ENCODE assay signal across 9 cellular contexts in genomic region chr12:28569698-28570411, GRCh38.
DNase-seq lines count a peak whose midpoint lies in the region; ATAC-seq, FAIRE-seq and TF ChIP-seq lines count a peak whose summit lies in the region.
"Had no signal": no experiment of that assay in that cellular context is flagged by ENCODE, and none has a peak within 500 bp of the region (broad histone marks: within the 10 kb centered on the region; RNA-seq: fewer than 3 reads in every experiment).

No MANE protein-coding gene starts in this region.

- no peak overlapping the region for H2AFZ ChIP-seq in astrocyte (ENCODE audit: low read depth, low read length)

- peaks cover 7% of the 10 kb centered on the region for H3K4me1 ChIP-seq in astrocyte (ENCODE audit: insufficient read depth, low read length)
- H3K4me1 ChIP-seq in heart right ventricle, result peaks cover 0 to 13% (median 0%) of the 10 kb centered on the region in 9 donors
- peaks cover 14% of the 10 kb centered on the region for H3K4me1 ChIP-seq in stomach smooth muscle (ENCODE audit: control insufficient read depth, insufficient read depth, low read length)

- no peaks in the 10 kb centered on the region for H3K9me3 ChIP-seq in astrocyte (ENCODE audit: insufficient read depth, low read depth, low read length)
- peaks cover 0 to 7% (median 0%) of the 10 kb centered on the region in 11 donors for H3K9me3 ChIP-seq in heart right ventricle
- H3K9me3 ChIP-seq in stomach smooth muscle (ENCODE audit: control insufficient read depth in 2 of 2, low read length in 2 of 2), result no peaks in the 10 kb centered on the region

- intact Hi-C loops in heart right ventricle (cut with DNase I), result loop anchor here in 1 of 10 donors (10.0 kb wide), 1 partner anchor 95 kb away; no protein-coding TSS in a partner anchor

- H3K4me3 ChIP-seq in astrocyte (ENCODE audit: insufficient read depth, low read depth, low read length) (no peak overlapping the region), heart right ventricle (no peak overlapping the region), stomach smooth muscle (ENCODE audit: low read length in 2 of 2) (no peak overlapping the region)

- no peak overlapping the region for H3K27ac Mint-ChIP-seq in astrocyte (ENCODE audit: unreplicated experiment)
- H3K27ac Mint-ChIP-seq: activated CD4-positive, alpha-beta T cell treated with anti-CD3 and anti-CD28 coated beads, Interleukin-2, amount 10 ng/mL, durations not matched to agents 24 days and 14 days had no signal

- H3K27me3 ChIP-seq in astrocyte (ENCODE audit: insufficient read depth, low read length) (no peaks in the 10 kb centered on the region), heart right ventricle (no peaks in the 10 kb centered on the region), stomach smooth muscle (ENCODE audit: control insufficient read depth in 1 of 2, insufficient read depth in 2 of 2, low read length in 2 of 2) (no peaks in the 10 kb centered on the region)

- H3K9ac ChIP-seq in astrocyte (ENCODE audit: low read length) (no peak overlapping the region), stomach smooth muscle (ENCODE audit: low read length in 2 of 2) (no peak overlapping the region)

- no peaks in the 10 kb centered on the region for H3K9me3 Mint-ChIP-seq in astrocyte (ENCODE audit: unreplicated experiment)
- H3K9me3 Mint-ChIP-seq: activated CD4-positive, alpha-beta T cell treated with anti-CD3 and anti-CD28 coated beads, Interleukin-2, amount 10 ng/mL, durations not matched to agents 24 days and 14 days had no signal

- DNase-seq in HS-5 (ENCODE audit: low read depth) (peak; percentile 74), astrocyte (ENCODE audit: low read depth) (peak; percentile 94), heart right ventricle (no peak), iPS-NIHi11 (ENCODE audit: low spot score) (no peak), GM13976 (ENCODE audit: low spot score) (no peak)
- DNase-seq: activated CD4-positive, alpha-beta T cell treated with anti-CD3 and anti-CD28 coated beads, Interleukin-2, amount 10 ng/mL, durations not matched to agents 24 days and 14 days; caudate nucleus had no signal

- peaks cover 1% of the 10 kb centered on the region for H3K4me1 Mint-ChIP-seq in astrocyte (ENCODE audit: low read depth, unreplicated experiment)
- H3K4me1 Mint-ChIP-seq: activated CD4-positive, alpha-beta T cell treated with anti-CD3 and anti-CD28 coated beads, Interleukin-2, amount 10 ng/mL, durations not matched to agents 24 days and 14 days had no signal

- 58 to 64% methylated on average over 3 of the region's 3 CpGs for WGBS in heart right ventricle, 2 donors

- FAIRE-seq in astrocyte (lab: Jason Lieb, UNC), result peak; percentile 91

- H3K27ac ChIP-seq in astrocyte (ENCODE audit: low read depth, low read length) (peak overlapping the region; percentile 20), heart right ventricle (no peak overlapping the region), stomach smooth muscle (ENCODE audit: low read length) (peak overlapping the region; percentile 53)

- H3K79me2 ChIP-seq in astrocyte (ENCODE audit: insufficient read depth, low read length), result no peaks in the 10 kb centered on the region

- H3K27me3 Mint-ChIP-seq in astrocyte (ENCODE audit: low read depth, unreplicated experiment), result no peaks in the 10 kb centered on the region
- H3K27me3 Mint-ChIP-seq: activated CD4-positive, alpha-beta T cell treated with anti-CD3 and anti-CD28 coated beads, Interleukin-2, amount 10 ng/mL, durations not matched to agents 24 days and 14 days had no signal

- H4K20me1 ChIP-seq in astrocyte (ENCODE audit: insufficient read depth, low read length), result no peaks in the 10 kb centered on the region

- no peak overlapping the region for H3K4me3 Mint-ChIP-seq in astrocyte (ENCODE audit: unreplicated experiment)
- H3K4me3 Mint-ChIP-seq: activated CD4-positive, alpha-beta T cell treated with anti-CD3 and anti-CD28 coated beads, Interleukin-2, amount 10 ng/mL, durations not matched to agents 24 days and 14 days had no signal

- ATAC-seq in heart right ventricle, result peak in 6 of 8 donors; percentile 42 to 77 (median 62)
- no peak for ATAC-seq in HG03097 (IDR thresholded peaks at IDR 0.05; ENCODE audit: low FRiP score, unreplicated experiment)

- in situ Hi-C loops in GM13976 (cut with MboI; ENCODE audit: low sequenced_read_pairs, unreplicated experiment), result no loop called here

- TF ChIP-seq CTCF in astrocyte (IDR thresholded peaks at IDR 0.05; ENCODE audit: insufficient read depth, low read depth, low read length), result no peak
- TF ChIP-seq CTCF in heart right ventricle (IDR thresholded peaks at IDR 0.05), result no peak
- TF ChIP-seq CTCF in GM13976 (IDR thresholded peaks at IDR 0.05; ENCODE audit: borderline replicate concordance, control extremely low read depth, extremely low read depth, insufficient read depth, missing control alignments), result no peak

- no peaks in the 10 kb centered on the region for H3K36me3 ChIP-seq in astrocyte (ENCODE audit: insufficient read depth, low read length)
- no peaks in the 10 kb centered on the region for H3K36me3 ChIP-seq in heart right ventricle
- no peaks in the 10 kb centered on the region for H3K36me3 ChIP-seq in stomach smooth muscle (ENCODE audit: control insufficient read depth in 2 of 2, insufficient read depth in 2 of 2, low read length in 2 of 2)

- peaks cover 2% of the 10 kb centered on the region for H3K36me3 Mint-ChIP-seq in astrocyte (ENCODE audit: low read depth, unreplicated experiment)

- H3K4me2 ChIP-seq in astrocyte (ENCODE audit: low read length), result peak overlapping the region; percentile 27

Comparison
In these comparisons a context has a peak if more than half of its experiments do, and no peak if none do; other contexts are left out.
1. DNase-seq: peak in HS-5 (single experiment) and astrocyte (single experiment); none in heart right ventricle (0 of 2), iPS-NIHi11 (single experiment) and GM13976 (single experiment).
2. H3K27ac ChIP-seq: peak in astrocyte (single experiment) and stomach smooth muscle (single experiment); none in heart right ventricle (0 of 10).